ENCODE assay signal across 8 cellular contexts in genomic region chr7:95608344-95609173, GRCh38. TPM values are rescaled to one million over a fixed set of nuclear protein-coding genes. Genes with fewer than 3 reads are reported as not detected.
DNase-seq lines count a peak whose midpoint lies in the region; ATAC-seq and TF ChIP-seq lines count a peak whose summit lies in the region.

No MANE protein-coding gene starts in this region.

- peaks cover 27% of the 10 kb centered on the region for H3K4me1 Mint-ChIP-seq in osteocyte (ENCODE audit: unreplicated experiment)

- peak overlapping the region; percentile 90 for H3K27ac Mint-ChIP-seq in osteocyte (ENCODE audit: unreplicated experiment)

- TF ChIP-seq CTCF in 22Rv1 (IDR thresholded peaks at IDR 0.05) (no peak), osteocyte (IDR thresholded peaks at IDR 0.05) (no peak)

- intact Hi-C loops in Right ventricle myocardium superior (cut with DNase I) = loop anchor here (2.0 kb wide), 1 partner anchor 20 kb away; no protein-coding TSS in a partner anchor

- ATAC-seq in GM18502 (IDR thresholded peaks at IDR 0.05; ENCODE audit: poor library complexity, unreplicated experiment) (peak; percentile 94), HG02840 (IDR thresholded peaks at IDR 0.05; ENCODE audit: low FRiP score, unreplicated experiment) (peak; percentile 98), Right ventricle myocardium superior (ENCODE audit: poor library complexity) (peak; percentile 96)

- no peaks in the 10 kb centered on the region for H3K36me3 Mint-ChIP-seq in osteocyte (ENCODE audit: unreplicated experiment)

- H3K27ac ChIP-seq in 22Rv1 = peak overlapping the region; percentile 45

- H3K27me3 Mint-ChIP-seq in osteocyte (ENCODE audit: unreplicated experiment) = peaks cover 5% of the 10 kb centered on the region

- H3K4me3 Mint-ChIP-seq in osteocyte (ENCODE audit: unreplicated experiment) = peak overlapping the region; percentile 49

- DNase-seq in NCI-H146 treated with DMSO at 0.1 percent for 48 hours (lab: John Stamatoyannopoulos, UW; ENCODE audit: unreplicated experiment) (peak; percentile 36), amniotic epithelial cell (ENCODE audit: low read depth) (peak; percentile 99), Right ventricle myocardium superior (peak; percentile 96), osteocyte (ENCODE audit: extremely low spot score, unreplicated experiment) (peak; percentile 89)
- DNase-seq in activated CD8-positive, alpha-beta memory T cell treated with anti-CD3 and anti-CD28 coated beads for 24 hours = no peak

- no peaks in the 10 kb centered on the region for H3K9me3 Mint-ChIP-seq in osteocyte (ENCODE audit: unreplicated experiment)

RNA-seq across cellular contexts. Expression of gene PDK4, which starts 12.2 kb away (rescaled TPM):
- total RNA-seq in Right ventricle myocardium superior (374 TPM), osteocyte (0.56 and 1.1 TPM in 2 replicates)

Comparison
In these comparisons a context has a peak if more than half of its experiments do, and no peak if none do; other contexts are left out.
1. RNA of gene PDK4, which starts 12.2 kb away (total RNA-seq): 374 TPM in Right ventricle myocardium superior (single experiment); 0.56 to 1.1 TPM in osteocyte; every median in the first group is over 100 times any median in the second.
2. Peak in every context shown above with its lines, with median percentiles within 50 percentile points of each other: ATAC-seq.